32 cellular contexts compared by ENCODE assay signal in the genomic region with DNA sequence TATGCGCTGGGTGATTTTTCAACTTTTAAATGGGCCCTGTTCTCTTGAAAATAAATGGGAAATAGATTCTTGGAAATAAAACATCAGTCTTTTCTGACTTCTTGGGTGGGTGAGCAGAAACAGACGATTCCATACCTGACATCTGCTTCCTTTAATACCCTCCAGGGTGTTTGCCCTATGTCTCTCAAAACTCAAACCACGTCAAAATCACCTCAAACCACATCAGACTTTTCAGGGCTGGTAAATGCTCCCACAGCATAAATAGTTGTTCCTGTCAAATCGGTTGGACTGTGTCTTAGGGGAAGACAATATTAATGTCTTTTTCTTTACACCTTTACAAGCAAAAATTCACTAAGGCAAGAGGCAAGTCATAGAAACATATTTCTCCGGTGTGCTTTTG.
"Had no signal": no experiment of that assay in that cellular context is flagged by ENCODE, and none has a peak within 500 bp of the region (broad histone marks: within the 10 kb centered on the region; RNA-seq: fewer than 3 reads in every experiment).

No MANE protein-coding gene starts in this region.

- H3K9me3 ChIP-seq: adrenal gland, body of pancreas, esophagus muscularis mucosa, gastrocnemius medialis, heart right ventricle had no signal

- ATAC-seq: activated CD4-positive, alpha-beta T cell treated with anti-CD3 and anti-CD28 coated beads for 36 hours; activated CD8-positive, alpha-beta memory T cell treated with anti-CD3 and anti-CD28 coated beads, Interleukin-2, amount 10 ng/mL, durations not matched to agents 7 days and 5 days; activated CD8-positive, alpha-beta T cell treated with anti-CD3 and anti-CD28 coated beads, Interleukin-2, amount 10 ng/mL, durations not matched to agents 7 days and 5 days; activated naive CD8-positive, alpha-beta T cell treated with anti-CD3 and anti-CD28 coated beads, Interleukin-2, amount 50 U/mL, for 24 hours; body of pancreas; effector memory CD8-positive, alpha-beta T cell; foreskin keratinocyte; gastrocnemius medialis; heart right ventricle had no signal

- H3K4me3 ChIP-seq: adrenal gland, body of pancreas, esophagus muscularis mucosa, gastrocnemius medialis, heart right ventricle had no signal

- H3K27ac ChIP-seq: adrenal gland, body of pancreas, esophagus muscularis mucosa, foreskin keratinocyte, gastrocnemius medialis, heart right ventricle had no signal

- H3K4me1 Mint-ChIP-seq: activated CD4-positive, alpha-beta T cell treated with anti-CD3 and anti-CD28 coated beads for 36 hours; activated CD4-positive, alpha-beta T cell treated with anti-CD3 and anti-CD28 coated beads, Interleukin-2, amount 10 ng/mL, durations not matched to agents 24 days and 14 days; activated naive CD4-positive, alpha-beta T cell treated with anti-CD3 and anti-CD28 coated beads, Interleukin-2, amount 50 U/mL, for 24 hours had no signal

- H3K4me3 Mint-ChIP-seq: activated CD4-positive, alpha-beta memory T cell treated with anti-CD3 and anti-CD28 coated beads for 36 hours; activated CD4-positive, alpha-beta T cell treated with anti-CD3 and anti-CD28 coated beads for 36 hours; activated CD4-positive, alpha-beta T cell treated with anti-CD3 and anti-CD28 coated beads, Interleukin-2, amount 10 ng/mL, durations not matched to agents 24 days and 14 days; activated CD8-positive, alpha-beta memory T cell treated with anti-CD3 and anti-CD28 coated beads, Interleukin-2, amount 10 ng/mL, durations not matched to agents 7 days and 5 days; activated CD8-positive, alpha-beta T cell treated with anti-CD3 and anti-CD28 coated beads, Interleukin-2, amount 10 ng/mL, durations not matched to agents 7 days and 5 days; activated naive CD4-positive, alpha-beta T cell treated with anti-CD3 and anti-CD28 coated beads for 36 hours; activated naive CD4-positive, alpha-beta T cell treated with anti-CD3 and anti-CD28 coated beads, Interleukin-2, amount 50 U/mL, for 24 hours; activated naive CD8-positive, alpha-beta T cell treated with anti-CD3 and anti-CD28 coated beads for 36 hours; activated naive CD8-positive, alpha-beta T cell treated with anti-CD3 and anti-CD28 coated beads, Interleukin-2, amount 50 U/mL, for 24 hours; activated T-helper 1 cell treated with anti-CD3 and anti-CD28 coated beads, Interleukin-12 subunit alpha, Interleukin-12 subunit beta, Interleukin-2, Interleukin-4 antibody, amounts not matched to agents 30 ng/mL and 10 ng/mL and 1 ng/mL, durations not matched to agents 14 hours and 24 hours and 36 hours; effector memory CD8-positive, alpha-beta T cell had no signal

- H3K4me1 ChIP-seq: body of pancreas, gastrocnemius medialis had no signal

- H3K36me3 ChIP-seq: adrenal gland, esophagus muscularis mucosa, gastrocnemius medialis, heart right ventricle had no signal

- H3K27ac Mint-ChIP-seq: activated CD4-positive, alpha-beta memory T cell treated with anti-CD3 and anti-CD28 coated beads for 36 hours; activated CD4-positive, alpha-beta T cell treated with anti-CD3 and anti-CD28 coated beads for 36 hours; activated CD4-positive, alpha-beta T cell treated with anti-CD3 and anti-CD28 coated beads, Interleukin-2, amount 10 ng/mL, durations not matched to agents 24 days and 14 days; activated CD8-positive, alpha-beta memory T cell treated with anti-CD3 and anti-CD28 coated beads, Interleukin-2, amount 10 ng/mL, durations not matched to agents 7 days and 5 days; activated CD8-positive, alpha-beta T cell treated with anti-CD3 and anti-CD28 coated beads, Interleukin-2, amount 10 ng/mL, durations not matched to agents 7 days and 5 days; activated naive CD4-positive, alpha-beta T cell treated with anti-CD3 and anti-CD28 coated beads for 36 hours; activated naive CD4-positive, alpha-beta T cell treated with anti-CD3 and anti-CD28 coated beads, Interleukin-2, amount 50 U/mL, for 24 hours; activated naive CD8-positive, alpha-beta T cell treated with anti-CD3 and anti-CD28 coated beads for 36 hours; activated naive CD8-positive, alpha-beta T cell treated with anti-CD3 and anti-CD28 coated beads, Interleukin-2, amount 50 U/mL, for 24 hours; activated T-helper 1 cell treated with anti-CD3 and anti-CD28 coated beads, Interleukin-12 subunit alpha, Interleukin-12 subunit beta, Interleukin-2, Interleukin-4 antibody, amounts not matched to agents 30 ng/mL and 10 ng/mL and 1 ng/mL, durations not matched to agents 14 hours and 24 hours and 36 hours; activated T-helper 2 cell treated with anti-CD3 and anti-CD28 coated beads, Interferon-gamma antibody, Interleukin-2, Interleukin-4, amounts not matched to agents 10 μg/mL and 5 μg/mL and 100 μg/mL, durations not matched to agents 14 hours and 24 hours and 36 hours; effector memory CD8-positive, alpha-beta T cell had no signal

- DNase-seq: activated CD4-positive, alpha-beta memory T cell treated with anti-CD3 and anti-CD28 coated beads for 36 hours; activated CD4-positive, alpha-beta T cell treated with anti-CD3 and anti-CD28 coated beads for 36 hours; activated CD4-positive, alpha-beta T cell treated with anti-CD3 and anti-CD28 coated beads, Interleukin-2, amount 10 ng/mL, durations not matched to agents 24 days and 14 days; activated CD4-positive, CD25-positive, alpha-beta regulatory T cell; activated CD4-positive, CD25-positive, alpha-beta regulatory T cell treated with anti-CD3 and anti-CD28 coated beads, Interleukin-2, amount 50 U/mL, for 72 hours; activated CD8-positive, alpha-beta memory T cell treated with anti-CD3 and anti-CD28 coated beads, Interleukin-2, amount 10 ng/mL, durations not matched to agents 7 days and 5 days; activated CD8-positive, alpha-beta memory T cell treated with anti-CD3 and anti-CD28 coated beads, Interleukin-2, amount 50 U/mL, for 4 hours; activated CD8-positive, alpha-beta T cell treated with anti-CD3 and anti-CD28 coated beads, Interleukin-2, amount 10 ng/mL, durations not matched to agents 7 days and 5 days; activated effector memory CD4-positive, alpha-beta T cell treated with anti-CD3 and anti-CD28 coated beads, Interleukin-2, amount 50 U/mL, for 16 hours; activated naive CD4-positive, alpha-beta T cell treated with anti-CD3 and anti-CD28 coated beads for 36 hours; activated naive CD8-positive, alpha-beta T cell treated with anti-CD3 and anti-CD28 coated beads for 36 hours; activated naive CD8-positive, alpha-beta T cell treated with anti-CD3 and anti-CD28 coated beads, Interleukin-2, amount 50 U/mL, for 24 hours; activated T-cell treated with anti-CD3 and anti-CD28 coated beads, Interleukin-2, amount 50 U/mL, for 1 hour; activated T-cell treated with anti-CD3 and anti-CD28 coated beads, Interleukin-2, amount 50 U/mL, for 48 hours; adrenal gland; amygdala; aorta; body of pancreas; caudate nucleus; cortex of kidney; dermis blood vessel endothelial cell; effector CD4-positive, alpha-beta T cell; effector memory CD8-positive, alpha-beta T cell; erythroblast; foreskin keratinocyte; gastrocnemius medialis; heart right ventricle; T-helper 2 cell had no signal

- H3K36me3 Mint-ChIP-seq: activated CD4-positive, alpha-beta memory T cell treated with anti-CD3 and anti-CD28 coated beads for 36 hours; activated CD8-positive, alpha-beta memory T cell treated with anti-CD3 and anti-CD28 coated beads, Interleukin-2, amount 10 ng/mL, durations not matched to agents 7 days and 5 days; activated naive CD4-positive, alpha-beta T cell treated with anti-CD3 and anti-CD28 coated beads, Interleukin-2, amount 50 U/mL, for 24 hours; activated naive CD8-positive, alpha-beta T cell treated with anti-CD3 and anti-CD28 coated beads for 36 hours had no signal

- H3K27me3 ChIP-seq: adrenal gland, body of pancreas, gastrocnemius medialis had no signal

- H3K9me3 Mint-ChIP-seq: activated CD4-positive, alpha-beta memory T cell treated with anti-CD3 and anti-CD28 coated beads for 36 hours; activated CD4-positive, alpha-beta T cell treated with anti-CD3 and anti-CD28 coated beads, Interleukin-2, amount 10 ng/mL, durations not matched to agents 24 days and 14 days; activated naive CD4-positive, alpha-beta T cell treated with anti-CD3 and anti-CD28 coated beads for 36 hours; activated naive CD4-positive, alpha-beta T cell treated with anti-CD3 and anti-CD28 coated beads, Interleukin-2, amount 50 U/mL, for 24 hours; activated naive CD8-positive, alpha-beta T cell treated with anti-CD3 and anti-CD28 coated beads for 36 hours; activated naive CD8-positive, alpha-beta T cell treated with anti-CD3 and anti-CD28 coated beads, Interleukin-2, amount 50 U/mL, for 24 hours; activated T-helper 1 cell treated with anti-CD3 and anti-CD28 coated beads, Interleukin-12 subunit alpha, Interleukin-12 subunit beta, Interleukin-2, Interleukin-4 antibody, amounts not matched to agents 30 ng/mL and 10 ng/mL and 1 ng/mL, durations not matched to agents 14 hours and 24 hours and 36 hours; activated T-helper 2 cell treated with anti-CD3 and anti-CD28 coated beads, Interferon-gamma antibody, Interleukin-2, Interleukin-4, amounts not matched to agents 10 μg/mL and 5 μg/mL and 100 μg/mL, durations not matched to agents 14 hours and 24 hours and 36 hours; effector memory CD8-positive, alpha-beta T cell had no signal
